Comparison of ENCODE assay signal across 21 cellular contexts in the genomic region with DNA sequence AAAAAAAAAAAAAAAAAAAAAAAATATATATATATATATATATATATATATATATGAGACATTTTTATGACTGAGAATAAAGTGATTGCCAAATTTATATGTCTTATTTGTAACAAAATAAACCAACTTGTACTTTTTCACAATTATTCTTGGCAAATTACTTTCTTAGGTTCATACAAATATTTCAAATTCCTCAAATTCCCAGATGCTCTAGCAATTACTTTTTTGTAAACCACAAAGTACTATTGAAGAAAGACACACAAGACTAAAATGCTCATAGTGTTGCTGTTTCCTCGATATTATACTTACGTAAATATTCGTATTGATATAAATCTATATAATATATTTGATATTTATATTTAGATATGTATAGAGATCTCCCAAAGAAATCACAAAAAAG.
DNase-seq lines count a peak whose midpoint lies in the region; ATAC-seq and TF ChIP-seq lines count a peak whose summit lies in the region.
"Had no signal": no experiment of that assay in that cellular context is flagged by ENCODE, and none has a peak within 500 bp of the region (broad histone marks: within the 10 kb centered on the region; RNA-seq: fewer than 3 reads in every experiment).

No MANE protein-coding gene starts in this region.

- H3K4me1 ChIP-seq in tibial artery, result peaks cover 0 to 19% (median 3%) of the 10 kb centered on the region in 4 donors
- H3K4me1 ChIP-seq: body of pancreas, colonic mucosa, gastrocnemius medialis, left lung had no signal

- no peak overlapping the region for H3K27ac ChIP-seq in tibial artery
- H3K27ac ChIP-seq: body of pancreas, colonic mucosa, gastrocnemius medialis, left lung, neutrophil had no signal

- ATAC-seq in HG03159 (IDR thresholded peaks at IDR 0.05; ENCODE audit: unreplicated experiment), result no peak
- no peak for ATAC-seq in GM21717 (IDR thresholded peaks at IDR 0.05; ENCODE audit: unreplicated experiment)
- ATAC-seq in WTC11, result no peak
- ATAC-seq: body of pancreas; gastrocnemius medialis; HepG2; left lung; mucosa of descending colon; stimulated activated memory B cell treated with anti-CD40 and anti-IgM and Interleukin-4, amounts not matched to agents 10 μg/mL and 1 μg/mL and 100 μg/mL, for 72 hours; T-cell had no signal

- peaks cover 17% of the 10 kb centered on the region for H3K4me1 Mint-ChIP-seq in WTC11
- H3K4me1 Mint-ChIP-seq: stimulated activated memory B cell treated with anti-CD40 and anti-IgM and Interleukin-4, amounts not matched to agents 10 μg/mL and 1 μg/mL and 100 μg/mL, for 72 hours; T-cell had no signal

- H3K4me3 ChIP-seq in AG09309 (ENCODE audit: control insufficient read depth, low read depth, low read length), result no peak overlapping the region
- H3K4me3 ChIP-seq in cardiac fibroblast (replicated peaks in 1 of 2; ENCODE audit: low read depth in 2 of 2, low read length in 2 of 2), result no peak overlapping the region
- H3K4me3 ChIP-seq in tibial artery, result no peak overlapping the region
- H3K4me3 ChIP-seq: body of pancreas, colonic mucosa, gastrocnemius medialis, left lung, mucosa of descending colon had no signal

- no peaks in the 10 kb centered on the region for H3K36me3 ChIP-seq in tibial artery
- H3K36me3 ChIP-seq: colonic mucosa, gastrocnemius medialis, left lung, neutrophil had no signal

- POLR2A ChIA-PET in WTC11 (lab: Charles Lee), result no interaction called here

- no peaks in the 10 kb centered on the region for H3K27me3 ChIP-seq in tibial artery
- H3K27me3 ChIP-seq: body of pancreas, colonic mucosa, gastrocnemius medialis, left lung, neutrophil had no signal

- no peaks in the 10 kb centered on the region for H3K36me3 Mint-ChIP-seq in WTC11
- H3K36me3 Mint-ChIP-seq: stimulated activated memory B cell treated with anti-CD40 and anti-IgM and Interleukin-4, amounts not matched to agents 10 μg/mL and 1 μg/mL and 100 μg/mL, for 72 hours; T-cell had no signal

- no peaks in the 10 kb centered on the region for H3K9me3 ChIP-seq in tibial artery
- H3K9me3 ChIP-seq: body of pancreas, colonic mucosa, gastrocnemius medialis, mucosa of descending colon, neutrophil had no signal

- intact Hi-C loops in tibial artery (cut with DNase I; ENCODE audit: low total_unique reads), result no loop called here

- TF ChIP-seq CTCF in AG09309 (IDR thresholded peaks at IDR 0.05; ENCODE audit: control insufficient read depth, insufficient read depth, low read depth, low read length, missing control alignments) (no peak), cardiac fibroblast (IDR thresholded peaks at IDR 0.05; ENCODE audit: low read depth, low read length) (no peak), tibial artery (IDR thresholded peaks at IDR 0.05) (no peak), WTC11 (IDR thresholded peaks at IDR 0.05) (no peak)

- no peak overlapping the region for H3K4me3 Mint-ChIP-seq in WTC11
- H3K4me3 Mint-ChIP-seq: activated naive CD4-positive, alpha-beta T cell treated with anti-CD3 and anti-CD28 coated beads for 36 hours; stimulated activated memory B cell treated with anti-CD40 and anti-IgM and Interleukin-4, amounts not matched to agents 10 μg/mL and 1 μg/mL and 100 μg/mL, for 72 hours; T-cell had no signal

- CTCF ChIA-PET in WTC11 (lab: Charles Lee), result no interaction called here

- peak; percentile 3 for DNase-seq in AG09309 (ENCODE audit: low read depth)
- DNase-seq in HS-5 (ENCODE audit: low read depth), result peak; percentile 28
- peak; percentile 48 to 80 for DNase-seq in cardiac fibroblast (ENCODE audit: low read depth in 2 of 2)
- peak; percentile 22 for DNase-seq in myocyte (ENCODE audit: low read depth)
- no peak for DNase-seq in tibial artery
- DNase-seq in WTC11 (ENCODE audit: low spot score), result no peak
- DNase-seq: activated naive CD4-positive, alpha-beta T cell treated with anti-CD3 and anti-CD28 coated beads for 36 hours; activated T-cell treated with anti-CD3 and anti-CD28 coated beads for 4 hours; body of pancreas; colonic mucosa; gastrocnemius medialis; left lung; mucosa of descending colon; NCI-H1694 treated with DMSO at 0.1 percent for 48 hours; NCI-H446 treated with DMSO at 0.1 percent for 48 hours; T-cell had no signal

- no peaks in the 10 kb centered on the region for H3K9me3 Mint-ChIP-seq in WTC11
- H3K9me3 Mint-ChIP-seq: activated naive CD4-positive, alpha-beta T cell treated with anti-CD3 and anti-CD28 coated beads for 36 hours had no signal

- no peak overlapping the region for H3K27ac Mint-ChIP-seq in WTC11
- H3K27ac Mint-ChIP-seq: activated naive CD4-positive, alpha-beta T cell treated with anti-CD3 and anti-CD28 coated beads for 36 hours; stimulated activated memory B cell treated with anti-CD40 and anti-IgM and Interleukin-4, amounts not matched to agents 10 μg/mL and 1 μg/mL and 100 μg/mL, for 72 hours; T-cell had no signal

- H3K27me3 Mint-ChIP-seq in WTC11 (ENCODE audit: low read depth), result no peaks in the 10 kb centered on the region
- H3K27me3 Mint-ChIP-seq: stimulated activated memory B cell treated with anti-CD40 and anti-IgM and Interleukin-4, amounts not matched to agents 10 μg/mL and 1 μg/mL and 100 μg/mL, for 72 hours; T-cell had no signal

TF ChIP-seq in WTC11, 78 proteins besides CTCF, POLR2A, EP300 and RAD21 (continues in another document):
- TF ChIP-seq E2F1 (CRISPR knock-in tag; IDR thresholded peaks at IDR 0.05), result no peak
- no peak for TF ChIP-seq GRHL2 (CRISPR knock-in tag; IDR thresholded peaks at IDR 0.05; ENCODE audit: insufficient replicate concordance, severe bottlenecking)
- TF ChIP-seq FOXP4 (CRISPR knock-in tag; IDR thresholded peaks at IDR 0.05), result no peak
- no peak for TF ChIP-seq TEAD1 (CRISPR knock-in tag; IDR thresholded peaks at IDR 0.05)
- TF ChIP-seq MYBL2 (CRISPR knock-in tag; IDR thresholded peaks at IDR 0.05), result no peak
- TF ChIP-seq SMAD4 (CRISPR knock-in tag; IDR thresholded peaks at IDR 0.05), result no peak
- TF ChIP-seq IRF2 (CRISPR knock-in tag; IDR thresholded peaks at IDR 0.05; ENCODE audit: borderline replicate concordance, low read depth), result no peak
- no peak for TF ChIP-seq E2F4 (CRISPR knock-in tag; IDR thresholded peaks at IDR 0.05; ENCODE audit: borderline replicate concordance, low read depth)
- TF ChIP-seq SMAD3 (CRISPR knock-in tag; IDR thresholded peaks at IDR 0.05; ENCODE audit: borderline replicate concordance), result no peak
- TF ChIP-seq, protein P1, sequence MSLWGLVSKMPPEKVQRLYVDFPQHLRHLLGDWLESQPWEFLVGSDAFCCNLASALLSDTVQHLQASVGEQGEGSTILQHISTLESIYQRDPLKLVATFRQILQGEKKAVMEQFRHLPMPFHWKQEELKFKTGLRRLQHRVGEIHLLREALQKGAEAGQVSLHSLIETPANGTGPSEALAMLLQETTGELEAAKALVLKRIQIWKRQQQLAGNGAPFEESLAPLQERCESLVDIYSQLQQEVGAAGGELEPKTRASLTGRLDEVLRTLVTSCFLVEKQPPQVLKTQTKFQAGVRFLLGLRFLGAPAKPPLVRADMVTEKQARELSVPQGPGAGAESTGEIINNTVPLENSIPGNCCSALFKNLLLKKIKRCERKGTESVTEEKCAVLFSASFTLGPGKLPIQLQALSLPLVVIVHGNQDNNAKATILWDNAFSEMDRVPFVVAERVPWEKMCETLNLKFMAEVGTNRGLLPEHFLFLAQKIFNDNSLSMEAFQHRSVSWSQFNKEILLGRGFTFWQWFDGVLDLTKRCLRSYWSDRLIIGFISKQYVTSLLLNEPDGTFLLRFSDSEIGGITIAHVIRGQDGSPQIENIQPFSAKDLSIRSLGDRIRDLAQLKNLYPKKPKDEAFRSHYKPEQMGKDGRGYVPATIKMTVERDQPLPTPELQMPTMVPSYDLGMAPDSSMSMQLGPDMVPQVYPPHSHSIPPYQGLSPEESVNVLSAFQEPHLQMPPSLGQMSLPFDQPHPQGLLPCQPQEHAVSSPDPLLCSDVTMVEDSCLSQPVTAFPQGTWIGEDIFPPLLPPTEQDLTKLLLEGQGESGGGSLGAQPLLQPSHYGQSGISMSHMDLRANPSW (CRISPR knock-in tag; conservative IDR thresholded peaks at IDR 0.05; ENCODE audit: low read depth), result no peak

Comparison
In these comparisons a context has a peak if more than half of its experiments do, and no peak if none do; other contexts are left out.
1. DNase-seq: peak in AG09309 (single experiment), HS-5 (single experiment), cardiac fibroblast (2 of 2) and myocyte (single experiment); none in tibial artery (0 of 2) and WTC11 (single experiment).